ENCODE assay signal across 23 cellular contexts in the genomic region with DNA sequence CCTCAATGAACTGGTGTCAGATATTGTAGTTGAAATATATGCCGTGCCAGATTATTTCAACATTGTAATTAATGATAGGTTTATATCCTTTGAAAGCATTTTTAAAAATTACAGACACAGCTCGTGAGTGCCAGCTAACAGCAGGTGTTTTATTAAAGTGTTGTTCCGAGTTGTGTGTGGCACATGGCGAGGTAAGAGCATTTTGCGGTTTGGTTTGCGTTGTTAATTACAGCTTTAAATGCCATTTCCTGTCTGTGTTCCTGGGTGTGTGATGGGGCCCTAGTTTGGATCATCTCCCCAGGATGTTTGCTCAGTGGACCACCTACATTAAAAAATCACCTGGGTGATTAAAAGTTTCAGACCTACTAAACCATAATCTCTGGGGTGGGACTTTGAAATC.
DNase-seq lines count a peak whose midpoint lies in the region; ATAC-seq and TF ChIP-seq lines count a peak whose summit lies in the region.
"Had no signal": no experiment of that assay in that cellular context is flagged by ENCODE, and none has a peak within 500 bp of the region (broad histone marks: within the 10 kb centered on the region; RNA-seq: fewer than 3 reads in every experiment).

No MANE protein-coding gene starts in this region.

- peak overlapping the region; percentile 77 for H3K27ac ChIP-seq in OCI-LY7 (ENCODE audit: low read depth, low read length, poor library complexity, severe bottlenecking)
- H3K27ac ChIP-seq: heart left ventricle, HL-60, ovary, sigmoid colon had no signal

- no peak overlapping the region for H3K4me3 Mint-ChIP-seq in activated T-cell treated with anti-CD3 and anti-CD28 coated beads, Interleukin-2, amount 50 U/mL, for 24 hours
- no peak overlapping the region for H3K4me3 Mint-ChIP-seq in activated T-cell treated with anti-CD3 and anti-CD28 coated beads, Interleukin-2, amount 50 U/mL, for 72 hours
- H3K4me3 Mint-ChIP-seq: activated CD4-positive, alpha-beta T cell treated with anti-CD3 and anti-CD28 coated beads, Interleukin-2, amount 10 ng/mL, durations not matched to agents 7 days and 5 days; activated naive CD4-positive, alpha-beta T cell treated with anti-CD3 and anti-CD28 coated beads for 36 hours; CD14-positive monocyte; endodermal cell; stimulated activated memory B cell treated with anti-CD40 and anti-IgM and Interleukin-4, amounts not matched to agents 10 μg/mL and 1 μg/mL and 100 μg/mL, for 72 hours; T-cell had no signal

- intact Hi-C loops in OCI-LY7 (cut with micrococcal nuclease; ENCODE audit: unreplicated experiment), result loop anchor here (5.0 kb wide), 1 partner anchor 65 kb away; no protein-coding TSS in a partner anchor

- peaks cover 60% of the 10 kb centered on the region for H3K4me1 Mint-ChIP-seq in activated T-cell treated with anti-CD3 and anti-CD28 coated beads, Interleukin-2, amount 50 U/mL, for 24 hours (ENCODE audit: low read depth)
- H3K4me1 Mint-ChIP-seq in activated T-cell treated with anti-CD3 and anti-CD28 coated beads, Interleukin-2, amount 50 U/mL, for 72 hours (ENCODE audit: low read depth), result peaks cover 62% of the 10 kb centered on the region

- H3K79me2 ChIP-seq in OCI-LY7 (ENCODE audit: insufficient read depth, low read depth, low read length), result peaks cover 4% of the 10 kb centered on the region; the same call in 1 of the 2 replicates

- no peaks in the 10 kb centered on the region for H3K27me3 Mint-ChIP-seq in activated T-cell treated with anti-CD3 and anti-CD28 coated beads, Interleukin-2, amount 50 U/mL, for 24 hours
- no peaks in the 10 kb centered on the region for H3K27me3 Mint-ChIP-seq in activated T-cell treated with anti-CD3 and anti-CD28 coated beads, Interleukin-2, amount 50 U/mL, for 72 hours (ENCODE audit: low read depth)
- H3K27me3 Mint-ChIP-seq: activated CD4-positive, alpha-beta T cell treated with anti-CD3 and anti-CD28 coated beads, Interleukin-2, amount 10 ng/mL, durations not matched to agents 7 days and 5 days; stimulated activated memory B cell treated with anti-CD40 and anti-IgM and Interleukin-4, amounts not matched to agents 10 μg/mL and 1 μg/mL and 100 μg/mL, for 72 hours; T-cell had no signal

- H3K4me1 ChIP-seq in OCI-LY7 (ENCODE audit: insufficient read depth, low read length, poor library complexity, severe bottlenecking), result peaks cover 38% of the 10 kb centered on the region

- H3K36me3 ChIP-seq in OCI-LY7 (ENCODE audit: insufficient read depth, low read length), result peaks cover 15% of the 10 kb centered on the region; the same call in 1 of the 2 replicates
- H3K36me3 ChIP-seq: ovary had no signal

- no peak for TF ChIP-seq CTCF in OCI-LY7 (conservative IDR thresholded peaks at IDR 0.05; ENCODE audit: low read length)

- H3K27ac Mint-ChIP-seq in activated T-cell treated with anti-CD3 and anti-CD28 coated beads, Interleukin-2, amount 50 U/mL, for 24 hours, result peak overlapping the region; percentile 8
- H3K27ac Mint-ChIP-seq in activated T-cell treated with anti-CD3 and anti-CD28 coated beads, Interleukin-2, amount 50 U/mL, for 72 hours, result no peak overlapping the region
- H3K27ac Mint-ChIP-seq: activated CD4-positive, alpha-beta T cell treated with anti-CD3 and anti-CD28 coated beads, Interleukin-2, amount 10 ng/mL, durations not matched to agents 7 days and 5 days; activated naive CD4-positive, alpha-beta T cell treated with anti-CD3 and anti-CD28 coated beads for 36 hours; stimulated activated memory B cell treated with anti-CD40 and anti-IgM and Interleukin-4, amounts not matched to agents 10 μg/mL and 1 μg/mL and 100 μg/mL, for 72 hours; T-cell had no signal

- POLR2A ChIA-PET in OCI-LY7 (lab: Charles Lee), result interaction anchor here (0.5 to 1.3 kb wide), 3 partner anchors 40 to 1027 kb away, joined by 3 read pairs; no protein-coding TSS in a partner anchor

- H3K9me2 ChIP-seq in OCI-LY7 (ENCODE audit: insufficient read depth, low read length), result no peaks in the 10 kb centered on the region

- H3K4me3 ChIP-seq in OCI-LY7 (ENCODE audit: low read depth, low read length, poor library complexity, severe bottlenecking), result peak overlapping the region; percentile 34
- H3K4me3 ChIP-seq: heart left ventricle, ovary, sigmoid colon had no signal

- H3K36me3 Mint-ChIP-seq in activated T-cell treated with anti-CD3 and anti-CD28 coated beads, Interleukin-2, amount 50 U/mL, for 24 hours (ENCODE audit: low read depth), result peaks cover 61% of the 10 kb centered on the region
- peaks cover 2 to 7% of the 10 kb centered on the region in 2 donors for H3K36me3 Mint-ChIP-seq in activated T-cell treated with anti-CD3 and anti-CD28 coated beads, Interleukin-2, amount 50 U/mL, for 72 hours (ENCODE audit: insufficient read depth in 2 of 2)

- BruUV-seq in OCI-LY7 (replicated peaks; lab: Mats Ljungman, UMichigan), result no TSS peak

- no peaks in the 10 kb centered on the region for H3K9me3 ChIP-seq in OCI-LY7 (ENCODE audit: low read length)
- H3K9me3 ChIP-seq: heart left ventricle, ovary, sigmoid colon had no signal

- no peak for ATAC-seq in activated T-cell treated with anti-CD3 and anti-CD28 coated beads, Interleukin-2, amount 50 U/mL, for 72 hours (replicated peaks in 1 of 2)
- ATAC-seq in HG03108 (IDR thresholded peaks at IDR 0.05; ENCODE audit: unreplicated experiment), result no peak
- ATAC-seq: heart left ventricle; stimulated activated memory B cell treated with anti-CD40 and anti-IgM and Interleukin-4, amounts not matched to agents 10 μg/mL and 1 μg/mL and 100 μg/mL, for 72 hours had no signal

- CTCF ChIA-PET in OCI-LY7 (lab: Charles Lee; ENCODE audit: unreplicated experiment), result no interaction called here

- H3K9me3 Mint-ChIP-seq in activated T-cell treated with anti-CD3 and anti-CD28 coated beads, Interleukin-2, amount 50 U/mL, for 24 hours, result no peaks in the 10 kb centered on the region
- no peaks in the 10 kb centered on the region for H3K9me3 Mint-ChIP-seq in activated T-cell treated with anti-CD3 and anti-CD28 coated beads, Interleukin-2, amount 50 U/mL, for 72 hours
- H3K9me3 Mint-ChIP-seq: activated CD4-positive, alpha-beta T cell treated with anti-CD3 and anti-CD28 coated beads, Interleukin-2, amount 10 ng/mL, durations not matched to agents 7 days and 5 days; activated naive CD4-positive, alpha-beta T cell treated with anti-CD3 and anti-CD28 coated beads for 36 hours; CD14-positive monocyte; endodermal cell; stimulated activated memory B cell treated with anti-CD40 and anti-IgM and Interleukin-4, amounts not matched to agents 10 μg/mL and 1 μg/mL and 100 μg/mL, for 72 hours; T-cell had no signal

- peak overlapping the region; percentile 58 for H3K4me2 ChIP-seq in OCI-LY7 (ENCODE audit: low read length)

- peaks cover 8% of the 10 kb centered on the region; the same call in 1 of the 2 replicates for H4K20me1 ChIP-seq in OCI-LY7 (ENCODE audit: insufficient read depth, low read length)

- H2AFZ ChIP-seq in OCI-LY7 (ENCODE audit: low read length), result no peak overlapping the region

- DNase-seq in activated T-cell treated with anti-CD3 and anti-CD28 coated beads, Interleukin-2, amount 50 U/mL, for 24 hours, result no peak
- DNase-seq in activated T-cell treated with anti-CD3 and anti-CD28 coated beads, Interleukin-2, amount 50 U/mL, for 72 hours, result no peak
- DNase-seq in NCI-H1417 (lab: John Stamatoyannopoulos, UW), result peak in 2 of 3 experiments; percentile 64 to 90
- DNase-seq in OCI-LY7 (ENCODE audit: low spot score), result peak; percentile 81
- DNase-seq in islet precursor cell, result peak; percentile 12
- no peak for DNase-seq in NCI-H187 (lab: John Stamatoyannopoulos, UW)
- no peak for DNase-seq in DMS153 treated with DMSO at 0.1 percent for 48 hours (lab: John Stamatoyannopoulos, UW; ENCODE audit: unreplicated experiment)
- DNase-seq: ACHN; activated CD4-positive, alpha-beta T cell treated with anti-CD3 and anti-CD28 coated beads, Interleukin-2, amount 10 ng/mL, durations not matched to agents 7 days and 5 days; activated naive CD4-positive, alpha-beta T cell treated with anti-CD3 and anti-CD28 coated beads for 36 hours; DND-41; endodermal cell; heart left ventricle; MM.1S; NCI-H524; ovary; SHP77 treated with DMSO at 0.1 percent for 48 hours; sigmoid colon; T-cell had no signal

Comparison
In these comparisons a context has a peak if more than half of its experiments do, and no peak if none do; other contexts are left out.
1. DNase-seq: peak in NCI-H1417 (2 of 3), OCI-LY7 (single experiment) and islet precursor cell (single experiment); none in activated T-cell treated with anti-CD3 and anti-CD28 coated beads, Interleukin-2, amount 50 U/mL, for 24 hours (single experiment), activated T-cell treated with anti-CD3 and anti-CD28 coated beads, Interleukin-2, amount 50 U/mL, for 72 hours (0 of 2), NCI-H187 (0 of 2) and DMS153 treated with DMSO at 0.1 percent for 48 hours (single experiment).